Comparison of ENCODE assay signal across 20 cellular contexts in the genomic region with DNA sequence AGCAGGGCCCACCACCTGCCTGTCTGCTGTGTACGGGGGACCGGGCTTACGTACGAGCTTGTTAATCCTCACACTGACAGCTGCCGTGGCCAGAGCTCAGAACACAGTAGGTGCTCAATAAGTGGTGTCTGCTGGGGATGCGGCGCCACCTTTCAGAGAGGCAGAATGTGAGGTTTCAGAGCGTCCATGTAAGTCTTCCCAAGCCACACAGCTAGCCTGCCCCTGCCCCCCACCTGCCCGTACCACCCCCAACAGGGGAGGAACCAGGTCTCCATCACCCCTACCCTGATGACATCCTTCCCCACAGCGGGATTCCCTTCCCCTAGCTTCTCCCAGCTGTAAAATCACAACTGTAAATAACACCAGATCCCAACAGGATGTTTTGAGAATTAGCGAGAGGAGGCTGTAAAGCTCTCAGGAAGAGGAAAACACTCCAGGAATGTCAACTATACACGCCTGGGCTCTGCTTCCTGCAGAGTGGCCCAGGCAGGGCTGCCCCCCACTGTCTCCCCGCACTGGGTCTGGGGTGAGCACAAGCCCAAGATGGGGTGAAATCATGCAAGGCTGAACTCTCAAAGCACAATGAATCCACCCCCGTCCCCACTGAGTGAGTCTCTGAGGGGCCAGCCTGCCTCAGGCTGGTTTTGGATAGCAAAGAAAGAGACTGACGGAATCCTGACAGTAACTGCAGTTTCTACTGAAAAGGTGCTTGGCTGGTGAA.
DNase-seq lines count a peak whose midpoint lies in the region; ATAC-seq and TF ChIP-seq lines count a peak whose summit lies in the region.
"Had no signal": no experiment of that assay in that cellular context is flagged by ENCODE, and none has a peak within 500 bp of the region (broad histone marks: within the 10 kb centered on the region; RNA-seq: fewer than 3 reads in every experiment).

No MANE protein-coding gene starts in this region.

- DNase-seq in stimulated activated naive CD8-positive, alpha-beta T cell treated with anti-CD3 and anti-CD28 coated beads, Interleukin-15, amount 100 ng/mL, for 72 hours, result no peak
- DNase-seq in stimulated activated naive CD8-positive, alpha-beta T cell treated with anti-CD3 and anti-CD28 coated beads, Interleukin-15, Interleukin-2, amounts not matched to agents 100 U/mL and 50 U/mL, for 24 hours, result no peak
- DNase-seq in fibroblast of pulmonary artery (ENCODE audit: low read depth), result peak; percentile 18
- DNase-seq in neural crest cell (ENCODE audit: low read depth, low spot score), result no peak
- no peak for DNase-seq in activated naive CD4-positive, alpha-beta T cell treated with anti-CD3 and anti-CD28 coated beads, Interleukin-2, amount 50 U/mL, for 16 hours
- DNase-seq in Kasumi-1 (lab: John Stamatoyannopoulos, UW), result no peak
- no peak for DNase-seq in Calu3
- no peak for DNase-seq in DMS153 (lab: John Stamatoyannopoulos, UW)
- DNase-seq: activated B cell treated with CpG ODN at 0.5 μM for 24 hours; activated CD8-positive, alpha-beta memory T cell treated with anti-CD3 and anti-CD28 coated beads, Interleukin-2, amount 10 ng/mL, durations not matched to agents 7 days and 5 days; activated naive CD4-positive, alpha-beta T cell; effector memory CD8-positive, alpha-beta T cell; foreskin melanocyte; naive B cell; NCI-H1092; NCI-H226; stimulated activated CD4-positive, alpha-beta T cell treated with anti-CD3 and anti-CD28 coated beads, Interleukin-4, amount 100 ng/mL, for 4 hours had no signal

- H3K4me1 Mint-ChIP-seq in stimulated activated naive CD8-positive, alpha-beta T cell treated with anti-CD3 and anti-CD28 coated beads, Interleukin-15, amount 100 ng/mL, for 72 hours, result peaks cover 24% of the 10 kb centered on the region
- H3K4me1 Mint-ChIP-seq in neural crest cell (peaks cover 47% of the 10 kb centered on the region), Calu3 (ENCODE audit: low read depth, unreplicated experiment) (no peaks in the 10 kb centered on the region)
- H3K4me1 Mint-ChIP-seq: activated B cell treated with CpG ODN at 0.5 μM for 24 hours; activated CD8-positive, alpha-beta memory T cell treated with anti-CD3 and anti-CD28 coated beads, Interleukin-2, amount 10 ng/mL, durations not matched to agents 7 days and 5 days; IgD-negative memory B cell; naive B cell had no signal

- peaks cover 0 to 4% of the 10 kb centered on the region in 2 donors for H3K9me3 Mint-ChIP-seq in stimulated activated naive CD8-positive, alpha-beta T cell treated with anti-CD3 and anti-CD28 coated beads, Interleukin-15, amount 100 ng/mL, for 72 hours
- H3K9me3 Mint-ChIP-seq in neural crest cell, result no peaks in the 10 kb centered on the region
- peaks cover 7% of the 10 kb centered on the region for H3K9me3 Mint-ChIP-seq in Calu3 (ENCODE audit: low read depth, unreplicated experiment)

- intact Hi-C loops in Calu3 (cut with micrococcal nuclease; ENCODE audit: unreplicated experiment), result no loop called here

- H3K27ac Mint-ChIP-seq in stimulated activated naive CD8-positive, alpha-beta T cell treated with anti-CD3 and anti-CD28 coated beads, Interleukin-15, amount 100 ng/mL, for 72 hours, result no peak overlapping the region
- H3K27ac Mint-ChIP-seq in neural crest cell (ENCODE audit: unreplicated experiment) (peak overlapping the region; percentile 72), Calu3 (ENCODE audit: unreplicated experiment) (no peak overlapping the region)
- H3K27ac Mint-ChIP-seq: activated B cell treated with CpG ODN at 0.5 μM for 24 hours; activated CD8-positive, alpha-beta memory T cell treated with anti-CD3 and anti-CD28 coated beads, Interleukin-2, amount 10 ng/mL, durations not matched to agents 7 days and 5 days; effector memory CD8-positive, alpha-beta T cell; IgD-negative memory B cell; naive B cell had no signal

- H3K4me3 ChIP-seq in fibroblast of pulmonary artery (replicated peaks; ENCODE audit: low read depth, low read length), result no peak overlapping the region
- H3K4me3 ChIP-seq: vagina had no signal

- H3K36me3 Mint-ChIP-seq in neural crest cell (ENCODE audit: low read depth) (peaks cover 2% of the 10 kb centered on the region), Calu3 (ENCODE audit: insufficient read depth, unreplicated experiment) (no peaks in the 10 kb centered on the region)
- H3K36me3 Mint-ChIP-seq: activated CD8-positive, alpha-beta memory T cell treated with anti-CD3 and anti-CD28 coated beads, Interleukin-2, amount 10 ng/mL, durations not matched to agents 7 days and 5 days; IgD-negative memory B cell; naive B cell had no signal

- no TSS peak for BruUV-seq in Calu3 (replicated peaks; lab: Mats Ljungman, UMichigan)

- ATAC-seq in stimulated activated naive CD8-positive, alpha-beta T cell treated with anti-CD3 and anti-CD28 coated beads, Interleukin-15, amount 100 ng/mL, for 72 hours, result peak; percentile 13
- ATAC-seq in stimulated activated naive CD8-positive, alpha-beta T cell treated with anti-CD3 and anti-CD28 coated beads, Interleukin-15, Interleukin-2, amounts not matched to agents 100 U/mL and 50 U/mL, for 24 hours, result no peak
- ATAC-seq: activated CD8-positive, alpha-beta memory T cell treated with anti-CD3 and anti-CD28 coated beads, Interleukin-2, amount 10 ng/mL, durations not matched to agents 7 days and 5 days; effector memory CD8-positive, alpha-beta T cell; sciatic nerve had no signal

- peaks cover 22% of the 10 kb centered on the region for H3K27me3 Mint-ChIP-seq in stimulated activated naive CD8-positive, alpha-beta T cell treated with anti-CD3 and anti-CD28 coated beads, Interleukin-15, amount 100 ng/mL, for 72 hours
- H3K27me3 Mint-ChIP-seq in neural crest cell (ENCODE audit: low read depth), result no peaks in the 10 kb centered on the region
- no peaks in the 10 kb centered on the region for H3K27me3 Mint-ChIP-seq in Calu3 (ENCODE audit: unreplicated experiment)
- H3K27me3 Mint-ChIP-seq: activated CD8-positive, alpha-beta memory T cell treated with anti-CD3 and anti-CD28 coated beads, Interleukin-2, amount 10 ng/mL, durations not matched to agents 7 days and 5 days had no signal

- CTCF ChIA-PET in Calu3 (lab: Charles Lee), result no interaction called here

- H3K4me3 Mint-ChIP-seq in stimulated activated naive CD8-positive, alpha-beta T cell treated with anti-CD3 and anti-CD28 coated beads, Interleukin-15, amount 100 ng/mL, for 72 hours, result peak overlapping the region in 1 of 2 donors; percentile 8
- peak overlapping the region; percentile 41 for H3K4me3 Mint-ChIP-seq in neural crest cell
- no peak overlapping the region for H3K4me3 Mint-ChIP-seq in Calu3 (ENCODE audit: low read depth, unreplicated experiment)
- H3K4me3 Mint-ChIP-seq: activated B cell treated with CpG ODN at 0.5 μM for 24 hours; activated CD8-positive, alpha-beta memory T cell treated with anti-CD3 and anti-CD28 coated beads, Interleukin-2, amount 10 ng/mL, durations not matched to agents 7 days and 5 days; effector memory CD8-positive, alpha-beta T cell; IgD-negative memory B cell; naive B cell had no signal

- TF ChIP-seq CTCF in fibroblast of pulmonary artery (IDR thresholded peaks at IDR 0.05; ENCODE audit: low read length, missing control alignments) (no peak), neural crest cell (conservative IDR thresholded peaks at IDR 0.05) (no peak), Calu3 (IDR thresholded peaks at IDR 0.05; ENCODE audit: unreplicated experiment) (no peak)
